1 cellular context compared by ENCODE assay signal in the genomic region with DNA sequence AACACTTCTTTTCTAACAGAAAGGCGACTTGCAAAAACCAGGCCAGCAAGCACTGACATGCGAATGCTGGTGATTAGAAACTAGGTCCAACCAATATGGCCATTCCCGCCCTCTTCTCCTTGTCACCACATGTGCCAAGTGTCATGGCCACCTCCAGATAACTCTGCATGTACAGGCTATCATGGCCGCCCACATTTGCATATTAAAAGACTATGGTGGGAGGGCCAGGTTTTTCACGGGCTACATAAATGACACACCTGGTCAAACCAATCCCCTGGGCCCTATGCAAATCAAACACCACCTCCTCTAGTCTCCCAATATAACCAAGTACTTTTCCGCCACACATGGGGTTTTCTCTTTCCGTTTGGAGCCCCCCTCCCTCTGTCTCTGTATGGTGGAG.
TF ChIP-seq lines count a peak whose summit lies in the region.

No MANE protein-coding gene starts in this region.

TF ChIP-seq in GM12878, 131 proteins besides CTCF, POLR2A, EP300 and RAD21 (continued from another document):
- TF ChIP-seq, protein P1, sequence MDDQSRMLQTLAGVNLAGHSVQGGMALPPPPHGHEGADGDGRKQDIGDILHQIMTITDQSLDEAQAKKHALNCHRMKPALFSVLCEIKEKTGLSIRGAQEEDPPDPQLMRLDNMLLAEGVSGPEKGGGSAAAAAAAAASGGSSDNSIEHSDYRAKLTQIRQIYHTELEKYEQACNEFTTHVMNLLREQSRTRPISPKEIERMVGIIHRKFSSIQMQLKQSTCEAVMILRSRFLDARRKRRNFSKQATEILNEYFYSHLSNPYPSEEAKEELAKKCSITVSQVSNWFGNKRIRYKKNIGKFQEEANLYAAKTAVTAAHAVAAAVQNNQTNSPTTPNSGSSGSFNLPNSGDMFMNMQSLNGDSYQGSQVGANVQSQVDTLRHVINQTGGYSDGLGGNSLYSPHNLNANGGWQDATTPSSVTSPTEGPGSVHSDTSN (IDR thresholded peaks at IDR 0.05; ENCODE audit: insufficient replicate concordance, low read depth, low read length): no peak
- TF ChIP-seq ZBED1 (IDR thresholded peaks at IDR 0.05; ENCODE audit: borderline replicate concordance): no peak
